ENCODE assay signal across 22 cellular contexts in the genomic region with DNA sequence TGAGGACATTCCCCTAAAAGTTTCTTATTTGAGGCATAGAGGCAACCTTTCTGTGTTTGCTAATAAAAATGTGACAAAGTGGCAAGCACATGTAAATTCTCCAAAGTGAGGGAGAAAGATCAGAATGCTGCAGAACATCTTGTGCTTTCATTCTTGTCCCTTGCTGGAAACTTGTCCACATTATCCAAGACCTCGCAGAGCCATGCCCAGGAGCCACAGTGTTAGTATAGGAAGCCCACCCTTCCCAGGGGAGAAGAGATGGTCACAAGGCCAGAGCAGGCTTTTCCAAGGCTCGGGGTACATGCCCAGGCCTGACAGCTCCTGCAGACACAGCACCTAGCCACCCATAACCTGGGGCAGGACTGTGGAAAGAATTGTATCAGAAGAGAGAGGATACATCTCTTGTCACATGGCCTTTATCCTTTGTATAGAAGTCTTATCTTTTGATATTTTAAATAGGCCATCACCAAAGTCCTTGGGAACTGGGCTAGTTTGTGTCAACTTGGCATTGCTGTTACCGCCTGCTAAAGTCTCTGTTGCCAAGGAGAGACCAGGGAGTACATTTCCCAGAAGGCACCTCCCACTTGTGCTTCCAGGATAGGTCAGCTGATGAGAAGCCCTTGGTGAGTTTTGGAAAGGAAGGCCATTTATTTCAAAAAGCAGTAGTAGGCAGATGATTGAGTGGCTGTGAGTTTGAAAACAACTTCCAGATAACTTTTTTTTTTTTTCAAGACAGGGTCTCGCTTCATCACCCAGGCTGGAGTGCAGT. TPM values are rescaled to one million over a fixed set of nuclear protein-coding genes. Genes with fewer than 3 reads are reported as not detected.
DNase-seq lines count a peak whose midpoint lies in the region; ATAC-seq and TF ChIP-seq lines count a peak whose summit lies in the region.
"Had no signal": no experiment of that assay in that cellular context is flagged by ENCODE, and none has a peak within 500 bp of the region (broad histone marks: within the 10 kb centered on the region; RNA-seq: fewer than 3 reads in every experiment).

No MANE protein-coding gene starts in this region.

- peaks cover 6% of the 10 kb centered on the region for H3K4me1 ChIP-seq in mammary epithelial cell (ENCODE audit: insufficient read depth, low read length)
- no peaks in the 10 kb centered on the region for H3K4me1 ChIP-seq in breast epithelium
- H3K4me1 ChIP-seq in left lung = no peaks in the 10 kb centered on the region
- peaks cover 30% of the 10 kb centered on the region for H3K4me1 ChIP-seq in testis
- H3K4me1 ChIP-seq: SJCRH30 had no signal

- BruUV-seq in mammary epithelial cell (replicated peaks; lab: Mats Ljungman, UMichigan) = no TSS peak

- H3K27me3 ChIP-seq in mammary epithelial cell (ENCODE audit: insufficient read depth, low read length) (no peaks in the 10 kb centered on the region), breast epithelium (no peaks in the 10 kb centered on the region), left lung (no peaks in the 10 kb centered on the region), testis (no peaks in the 10 kb centered on the region)
- H3K27me3 ChIP-seq: BLaER1 treated with 17β-estradiol and CSF1 and Interleukin-3, amounts not matched to agents 10 nM and 100 nM; SJCRH30 had no signal

- ATAC-seq in left lung (peak; percentile 72), omental fat pad (ENCODE audit: low FRiP score) (peak; percentile 64)
- ATAC-seq: CD8-positive, alpha-beta T cell; Panc1 had no signal

- H3K36me3 ChIP-seq in mammary epithelial cell (ENCODE audit: insufficient read depth, low read length) (no peaks in the 10 kb centered on the region), breast epithelium (no peaks in the 10 kb centered on the region), left lung (no peaks in the 10 kb centered on the region), testis (ENCODE audit: low read depth, missing control alignments) (no peaks in the 10 kb centered on the region)
- H3K36me3 ChIP-seq: BLaER1 treated with 17β-estradiol and CSF1 and Interleukin-3, amounts not matched to agents 10 nM and 100 nM; SJCRH30 had no signal

- H3K4me3 ChIP-seq in mammary epithelial cell (replicated peaks in 1 of 3; ENCODE audit: insufficient read depth in 1 of 3, low read depth in 2 of 3, low read length in 3 of 3) (no peak overlapping the region), breast epithelium (no peak overlapping the region), left lung (no peak overlapping the region), testis (no peak overlapping the region)
- H3K4me3 ChIP-seq: BLaER1 treated with 17β-estradiol and CSF1 and Interleukin-3, amounts not matched to agents 10 nM and 100 nM; SJCRH30 had no signal

- intact Hi-C loops in mammary epithelial cell (cut with micrococcal nuclease) = no loop called here
- intact Hi-C loops in breast epithelium (cut with DNase I; ENCODE audit: low total_unique reads) = no loop called here
- intact Hi-C loops in left lung (cut with DNase I) = no loop called here
- intact Hi-C loops in testis (cut with DNase I; ENCODE audit: low total_unique reads) = no loop called here

- H3K4me2 ChIP-seq in mammary epithelial cell (ENCODE audit: insufficient read depth, low read depth, low read length) = no peak overlapping the region
- H3K4me2 ChIP-seq: BLaER1 treated with 17β-estradiol and CSF1 and Interleukin-3, amounts not matched to agents 10 nM and 100 nM had no signal

- CTCF ChIA-PET in mammary epithelial cell (lab: Charles Lee; ENCODE audit: low non-redundant PET) = no interaction called here

- TF ChIP-seq CTCF in mammary epithelial cell (conservative IDR thresholded peaks at IDR 0.05 in 1 of 2, IDR thresholded peaks at IDR 0.05 in 1 of 2; ENCODE audit: extremely low read depth in 1 of 2, insufficient read depth in 1 of 2, low read depth in 1 of 2, low read length in 2 of 2) (no peak), breast epithelium (IDR thresholded peaks at IDR 0.05) (no peak), left lung (IDR thresholded peaks at IDR 0.05) (no peak), omental fat pad (IDR thresholded peaks at IDR 0.05) (no peak), testis (IDR thresholded peaks at IDR 0.05) (no peak)

- no peaks in the 10 kb centered on the region for H3K79me2 ChIP-seq in mammary epithelial cell (ENCODE audit: insufficient read depth, low read length)

- no peaks in the 10 kb centered on the region for H4K20me1 ChIP-seq in mammary epithelial cell (ENCODE audit: insufficient read depth, low read length)
- H4K20me1 ChIP-seq: BLaER1 treated with 17β-estradiol and CSF1 and Interleukin-3, amounts not matched to agents 10 nM and 100 nM had no signal

- H3K9me3 ChIP-seq in mammary epithelial cell (replicated peaks; ENCODE audit: insufficient read depth, low read length) (no peaks in the 10 kb centered on the region), breast epithelium (no peaks in the 10 kb centered on the region), left lung (no peaks in the 10 kb centered on the region), testis (no peaks in the 10 kb centered on the region)
- H3K9me3 ChIP-seq: SJCRH30 had no signal

- H3K9ac ChIP-seq in mammary epithelial cell (ENCODE audit: insufficient read depth, low read length) = no peak overlapping the region
- H3K9ac ChIP-seq: BLaER1 treated with 17β-estradiol and CSF1 and Interleukin-3, amounts not matched to agents 10 nM and 100 nM had no signal

- peak overlapping the region; percentile 85 for H2AFZ ChIP-seq in mammary epithelial cell (ENCODE audit: low read depth, low read length)

- TF ChIP-seq POLR2A in breast epithelium (IDR thresholded peaks at IDR 0.05) (no peak), testis (IDR thresholded peaks at IDR 0.05) (no peak)

- WGBS in mammary epithelial cell (ENCODE audit: low coverage, missing lambda C conversion rate) = 63% methylated on average over 4 of the region's 4 CpGs
- 40 to 62% methylated on average over 4 of the region's 4 CpGs for WGBS in testis, 2 donors

- DNase-seq in mammary epithelial cell (no peak), breast epithelium (ENCODE audit: low spot score in 2 of 2) (no peak), left lung (no peak), omental fat pad (ENCODE audit: low spot score) (no peak), testis (peak; percentile 93), NCI-H146 treated with DMSO at 0.1 percent for 48 hours (lab: John Stamatoyannopoulos, UW; ENCODE audit: unreplicated experiment) (no peak), NCI-H226 (no peak), epidermal melanocyte (ENCODE audit: insufficient read length, low spot score) (no peak)
- DNase-seq: ACHN; CD8-positive, alpha-beta T cell; DND-41; GOT3; KG1; NCI-H1092 treated with DMSO at 0.1 percent for 48 hours; NCI-H1436 treated with DMSO at 0.1 percent for 48 hours; NCI-H2029; NCI-H524 treated with DMSO at 0.1 percent for 48 hours; NCI-H82; SJCRH30 had no signal

- dilution Hi-C loops in mammary epithelial cell (cut with HindIII; ENCODE audit: low sequenced_read_pairs) = no loop called here

- in situ Hi-C loops in mammary epithelial cell (cut with MboI; ENCODE audit: low sequenced_read_pairs in 2 of 2) = no loop called here

- H3K27ac ChIP-seq in mammary epithelial cell (ENCODE audit: insufficient read depth, low read depth, low read length) = no peak overlapping the region
- H3K27ac ChIP-seq in breast epithelium = no peak overlapping the region
- no peak overlapping the region for H3K27ac ChIP-seq in left lung
- H3K27ac ChIP-seq in testis = peak overlapping the region; percentile 78 to 83
- H3K27ac ChIP-seq: 22Rv1; BLaER1 treated with 17β-estradiol and CSF1 and Interleukin-3, amounts not matched to agents 10 nM and 100 nM; SJCRH30 had no signal

RNA-seq across cellular contexts. Expression of a gene that starts 10.5 kb away (rescaled TPM):
- under 1 TPM in 1 of 2 donors, not detected in 1; 0.17 TPM for total RNA-seq in mammary epithelial cell
- polyA plus RNA-seq in mammary epithelial cell = not detected
- polyA minus RNA-seq in mammary epithelial cell = not detected
- total RNA-seq in breast epithelium = 1 to 10 TPM in 2 of 3 donors, under 1 TPM in 1; 0.98 to 2.0 (median 1.1) TPM
- 1 to 10 TPM; 2.9 to 5.3 TPM for total RNA-seq in left lung
- 1 to 10 TPM in 3 of 4 donors, under 1 TPM in 1; 0.47 to 5.5 (median 1.4) TPM for total RNA-seq in omental fat pad
- total RNA-seq in testis = 10 to 100 TPM; 32.3 to 40.8 TPM
- 36.9 TPM for polyA plus RNA-seq in testis (ENCODE audit: insufficient read depth, low read depth, low replicate concordance)
- total RNA-seq: SJCRH30 had no signal

RNA-seq across cellular contexts. Expression of a gene that starts 20.1 kb away (rescaled TPM):
- 10 to 100 TPM; 53.0 to 75.8 TPM for total RNA-seq in mammary epithelial cell
- 29.1 TPM for polyA plus RNA-seq in mammary epithelial cell
- 131 TPM for polyA minus RNA-seq in mammary epithelial cell
- total RNA-seq in breast epithelium = 10 to 100 TPM; 17.0 to 36.2 (median 23.4) TPM
- 10 to 100 TPM; 33.3 to 47.5 TPM for total RNA-seq in left lung
- 10 to 100 TPM; 12.5 to 24.4 (median 19.0) TPM for total RNA-seq in omental fat pad
- 100 to 1,000 TPM; 155 to 228 TPM for total RNA-seq in testis
- polyA plus RNA-seq in testis (ENCODE audit: insufficient read depth, low read depth, low replicate concordance) = 88.4 TPM

RNA-seq across cellular contexts. Expression of a gene that starts 59.0 kb away (rescaled TPM):
- total RNA-seq in mammary epithelial cell = 1 to 10 TPM; 1.8 to 3.0 TPM
- 1.8 TPM for polyA plus RNA-seq in mammary epithelial cell
- polyA minus RNA-seq in mammary epithelial cell = 1.1 TPM
- 10 to 100 TPM; 11.0 to 17.4 (median 15.4) TPM for total RNA-seq in breast epithelium
- 10 to 100 TPM; 29.0 to 36.9 TPM for total RNA-seq in left lung
- 10 to 100 TPM in 1 of 4 donors, 1 to 10 TPM in 3; 4.4 to 15.0 (median 5.6) TPM for total RNA-seq in omental fat pad
- total RNA-seq in testis = 10 to 100 TPM; 16.3 to 17.4 TPM
- polyA plus RNA-seq in testis (ENCODE audit: insufficient read depth, low read depth, low replicate concordance) = 9.5 TPM

Comparison
In these comparisons a context has a peak if more than half of its experiments do, and no peak if none do; other contexts are left out.
1. H3K27ac ChIP-seq: peak in testis (2 of 2); none in mammary epithelial cell (single experiment), breast epithelium (0 of 2) and left lung (0 of 2).
2. RNA of a gene that starts 10.5 kb away (total RNA-seq): 32.3 to 40.8 TPM in testis; 2.9 to 5.3 TPM in left lung, 0.47 to 5.5 TPM in omental fat pad, 0.98 to 2.0 TPM in breast epithelium and 0.17 TPM in mammary epithelial cell; every median in the first group is over 4 times any median in the second.